8 cellular contexts compared by ENCODE assay signal in the genomic region with DNA sequence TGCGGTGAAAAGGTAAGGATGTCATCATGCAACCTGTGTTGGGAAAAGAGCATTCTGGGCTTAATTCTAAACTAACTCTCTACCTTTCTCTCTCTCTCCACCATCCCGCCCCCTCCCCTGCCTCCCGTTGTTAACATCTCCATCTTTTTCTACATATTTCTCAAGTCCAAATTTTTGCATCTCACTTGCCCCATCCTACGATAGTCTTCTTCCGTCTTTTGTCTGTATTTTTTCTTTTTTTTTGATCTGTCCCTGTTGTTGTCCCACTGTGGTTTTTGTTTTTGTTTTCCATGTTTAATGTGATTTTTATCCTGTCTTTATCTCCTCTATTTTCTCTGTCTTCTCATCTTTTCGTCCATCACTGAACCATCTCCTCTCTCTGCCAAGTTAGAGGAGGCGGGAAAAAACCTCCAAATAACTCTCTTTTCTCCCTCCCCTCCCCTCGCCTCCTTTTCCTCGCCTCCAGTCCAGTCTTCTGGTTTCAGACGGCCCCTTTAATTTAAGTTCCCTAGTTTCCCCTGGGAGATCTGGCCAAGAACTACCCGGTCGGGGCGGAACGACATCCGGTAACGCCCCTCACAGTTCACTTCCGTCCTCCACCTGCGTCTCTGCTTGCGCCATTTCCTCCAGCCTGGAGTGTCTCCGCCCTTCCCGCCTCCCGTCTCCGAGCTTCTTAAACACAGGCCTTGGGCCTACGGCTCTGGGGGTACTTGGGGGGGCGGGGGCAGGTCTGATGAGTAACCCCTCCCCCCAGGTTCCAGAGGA. TPM values are rescaled to one million over a fixed set of nuclear protein-coding genes. Genes with fewer than 3 reads are reported as not detected.
DNase-seq lines count a peak whose midpoint lies in the region; ATAC-seq and TF ChIP-seq lines count a peak whose summit lies in the region.

A gene with protein sequence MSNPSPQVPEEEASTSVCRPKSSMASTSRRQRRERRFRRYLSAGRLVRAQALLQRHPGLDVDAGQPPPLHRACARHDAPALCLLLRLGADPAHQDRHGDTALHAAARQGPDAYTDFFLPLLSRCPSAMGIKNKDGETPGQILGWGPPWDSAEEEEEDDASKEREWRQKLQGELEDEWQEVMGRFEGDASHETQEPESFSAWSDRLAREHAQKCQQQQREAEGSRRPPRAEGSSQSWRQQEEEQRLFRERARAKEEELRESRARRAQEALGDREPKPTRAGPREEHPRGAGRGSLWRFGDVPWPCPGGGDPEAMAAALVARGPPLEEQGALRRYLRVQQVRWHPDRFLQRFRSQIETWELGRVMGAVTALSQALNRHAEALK (plus strand): TSS at position 647 of the 765 bp plus-strand sequence. CDS start 87 bp downstream, at position 734.

- peak; percentile 92 for DNase-seq in GM06990 (ENCODE audit: extremely low read depth, insufficient read length)
- peak; percentile 93 for DNase-seq in NCI-H1694 (lab: John Stamatoyannopoulos, UW)
- peak; percentile 70 to 81 (median 75) for DNase-seq in T-helper 17 cell
- DNase-seq in amniotic stem cell (lab: John Stamatoyannopoulos, UW) = peak; percentile 97
- DNase-seq in left cardiac atrium = peak; percentile 97
- peak; percentile 98 for DNase-seq in posterior vena cava (ENCODE audit: low spot score)
- peak; percentile 60 to 97 for DNase-seq in upper lobe of left lung

- peak in 2 of 4 donors; percentile 36 to 65 for TF ChIP-seq POLR2A in upper lobe of left lung (IDR thresholded peaks at IDR 0.05)

- peak within 1 kb of the TSS; percentile 98 for H3K4me3 Mint-ChIP-seq in T-helper 17 cell

- H3K4me3 ChIP-seq in GM06990 (replicated peaks; ENCODE audit: low read depth, low read length) (peak within 1 kb of the TSS; percentile 53), upper lobe of left lung (peak within 1 kb of the TSS; percentile 22 to 54 (median 44))

- ATAC-seq in HG02763 (IDR thresholded peaks at IDR 0.05; ENCODE audit: unreplicated experiment) (peak; percentile 62), T-helper 17 cell (peak; percentile 86), left cardiac atrium (peak; percentile 97 to 98), upper lobe of left lung (ENCODE audit: low FRiP score in 2 of 2) (peak; percentile 97 to 98)

- H3K27me3 Mint-ChIP-seq in T-helper 17 cell = no peaks in the 10 kb centered on the region

- H3K27ac Mint-ChIP-seq in T-helper 17 cell = peak within 1 kb of the TSS; percentile 94

- H3K36me3 Mint-ChIP-seq in T-helper 17 cell (ENCODE audit: low read depth) = no peaks in the 10 kb centered on the region

- H3K36me3 ChIP-seq in GM06990 (ENCODE audit: control insufficient read depth, insufficient read depth, low read length) (no peaks in the 10 kb centered on the region), upper lobe of left lung (peaks cover 0 to 24% (median 9%) of the 10 kb centered on the region in 4 donors)

- H3K9me3 ChIP-seq in T-helper 17 cell (ENCODE audit: control insufficient read depth, low read length, poor library complexity, severe bottlenecking) (no peaks in the 10 kb centered on the region), upper lobe of left lung (no peaks in the 10 kb centered on the region)

- peak in 1 of 4 donors; percentile 26 for TF ChIP-seq EP300 in upper lobe of left lung (IDR thresholded peaks at IDR 0.05)

- peaks cover 18 to 37% (median 25%) of the 10 kb centered on the region in 4 donors for H3K4me1 ChIP-seq in upper lobe of left lung

- H3K4me1 Mint-ChIP-seq in T-helper 17 cell = peaks cover 29% of the 10 kb centered on the region

- H3K27me3 ChIP-seq in GM06990 (replicated peaks; ENCODE audit: control insufficient read depth, insufficient read depth, low read length) (no peaks in the 10 kb centered on the region), upper lobe of left lung (no peaks in the 10 kb centered on the region)

- peak within 1 kb of the TSS; percentile 79 to 87 (median 83) for H3K27ac ChIP-seq in upper lobe of left lung

- no peak for TF ChIP-seq CTCF in GM06990 (IDR thresholded peaks at IDR 0.05; ENCODE audit: insufficient read depth, low read length, poor library complexity, severe bottlenecking)
- peak in 2 of 6 experiments; percentile 12 to 37 for TF ChIP-seq CTCF in upper lobe of left lung (IDR thresholded peaks at IDR 0.05)

- WGBS in upper lobe of left lung, 2 donors = 0% methylated on average over 25 of the region's 25 CpGs

- intact Hi-C loops in left cardiac atrium (cut with DNase I) (loop anchor here in 1 of 2 donors (1.0 to 5.0 kb wide), 2 partner anchors 35 to 51 kb away; a partner anchor contains a TSS), posterior vena cava (cut with DNase I) (loop anchor here (1.0 to 5.0 kb wide), 2 partner anchors 50 to 53 kb away; no protein-coding TSS in a partner anchor)

RNA-seq across cellular contexts. Expression of the gene that starts here (rescaled TPM):
- 1 to 10 TPM; 5.5 to 6.4 TPM for total RNA-seq in T-helper 17 cell
- total RNA-seq in left cardiac atrium = 10 to 100 TPM; 12.9 to 14.8 TPM
- total RNA-seq in posterior vena cava = 10 to 100 TPM; 12.0 to 13.2 TPM
- total RNA-seq in upper lobe of left lung = 10 to 100 TPM; 18.2 to 45.1 (median 23.8) TPM

Comparison
In these comparisons a context has a peak if more than half of its experiments do, and no peak if none do; other contexts are left out.
1. Peak in every context shown above with its lines: DNase-seq, ATAC-seq, H3K4me3 ChIP-seq and H3K27ac ChIP-seq.